Comparison of ENCODE assay signal across 1 cellular context in the genomic region with DNA sequence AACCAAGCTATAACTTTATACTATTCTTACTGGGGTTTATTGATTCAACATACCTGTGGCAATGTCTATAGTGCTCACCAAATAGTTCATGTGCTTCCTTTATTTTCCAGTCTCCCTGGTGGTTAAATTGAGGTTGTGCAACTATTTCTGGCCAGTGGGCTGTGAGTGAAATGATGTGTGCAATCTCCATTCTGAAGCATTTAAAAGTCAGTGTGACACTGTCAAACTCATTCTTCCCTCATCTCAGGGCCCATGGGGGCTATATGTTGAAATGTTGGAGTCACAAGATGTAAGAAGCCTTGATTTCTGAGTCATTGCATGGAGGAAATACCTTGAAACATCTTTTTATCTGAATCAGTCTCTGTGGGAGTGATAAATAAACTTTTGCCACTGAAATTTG.
A peak's percentile ranks its signal among the peaks of the same experiment; 100 is the strongest.
TF ChIP-seq lines count a peak whose summit lies in the region.

No MANE protein-coding gene starts in this region.

TF ChIP-seq in A549, 52 proteins besides CTCF, POLR2A, EP300 and RAD21:
- TF ChIP-seq CEBPB (IDR thresholded peaks at IDR 0.05) (peak; percentile 14 to 52; a peak in 3 of 4 replicates), JUNB (IDR thresholded peaks at IDR 0.05) (peak; percentile 53; the same call in 1 of the 2 replicates), BHLHE40 (IDR thresholded peaks at IDR 0.05; ENCODE audit: low read depth, low read length) (no peak)
TF ChIP-seq in A549: peak in this region for 2.
